Comparison of ENCODE assay signal across 19 cellular contexts in the genomic region with DNA sequence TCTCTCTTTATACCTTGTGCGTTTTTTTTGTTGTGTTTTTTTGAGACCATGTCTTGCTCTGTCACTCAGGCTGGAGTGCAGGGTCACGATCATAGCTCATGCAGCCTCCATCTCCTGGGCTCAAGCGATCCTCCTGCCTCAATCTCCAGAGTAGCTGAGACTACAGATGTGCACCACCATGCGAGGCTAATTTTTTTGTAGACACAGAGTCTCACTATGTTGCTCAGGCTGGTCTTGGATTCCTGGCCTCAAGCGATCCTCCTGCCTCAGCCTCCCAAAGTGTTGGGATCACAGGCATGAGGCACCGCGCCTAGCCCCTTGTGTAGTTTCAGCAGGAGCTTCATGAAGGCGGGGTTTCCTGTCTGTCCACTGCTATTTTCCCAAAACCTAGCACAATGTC. TPM values are rescaled to one million over a fixed set of nuclear protein-coding genes. Genes with fewer than 3 reads are reported as not detected.
DNase-seq lines count a peak whose midpoint lies in the region; ATAC-seq and TF ChIP-seq lines count a peak whose summit lies in the region.
"Had no signal": no experiment of that assay in that cellular context is flagged by ENCODE, and none has a peak within 500 bp of the region (broad histone marks: within the 10 kb centered on the region; RNA-seq: fewer than 3 reads in every experiment).

No MANE protein-coding gene starts in this region.

- H3K9me3 Mint-ChIP-seq in chondrocyte (ENCODE audit: low read depth), result no peaks in the 10 kb centered on the region
- no peaks in the 10 kb centered on the region for H3K9me3 Mint-ChIP-seq in stimulated activated memory B cell treated with anti-CD40 and anti-IgM and Interleukin-4, amounts not matched to agents 10 μg/mL and 1 μg/mL and 100 μg/mL, for 72 hours
- H3K9me3 Mint-ChIP-seq: CD4-positive, alpha-beta T cell; HFFc6 had no signal

- no peak for ATAC-seq in left ventricle myocardium superior
- no peak for ATAC-seq in stimulated activated memory B cell treated with anti-CD40 and anti-IgM and Interleukin-4, amounts not matched to agents 10 μg/mL and 1 μg/mL and 100 μg/mL, for 72 hours

- H3K4me1 Mint-ChIP-seq in chondrocyte (ENCODE audit: low read depth), result peaks cover 3% of the 10 kb centered on the region
- H3K4me1 Mint-ChIP-seq in stimulated activated memory B cell treated with anti-CD40 and anti-IgM and Interleukin-4, amounts not matched to agents 10 μg/mL and 1 μg/mL and 100 μg/mL, for 72 hours, result peaks cover 26% of the 10 kb centered on the region
- H3K4me1 Mint-ChIP-seq: CD8-positive, alpha-beta memory T cell had no signal

- no peaks in the 10 kb centered on the region for H3K36me3 Mint-ChIP-seq in chondrocyte (ENCODE audit: low read depth)
- peaks cover 5% of the 10 kb centered on the region for H3K36me3 Mint-ChIP-seq in stimulated activated memory B cell treated with anti-CD40 and anti-IgM and Interleukin-4, amounts not matched to agents 10 μg/mL and 1 μg/mL and 100 μg/mL, for 72 hours
- H3K36me3 Mint-ChIP-seq: CD14-positive monocyte; CD8-positive, alpha-beta memory T cell had no signal

- intact Hi-C loops in cardiac septum (cut with DNase I) (no loop called here), left ventricle myocardium superior (cut with micrococcal nuclease) (no loop called here)

- peaks cover 65% of the 10 kb centered on the region for H3K27me3 Mint-ChIP-seq in chondrocyte (ENCODE audit: low read depth)
- peaks cover 18% of the 10 kb centered on the region for H3K27me3 Mint-ChIP-seq in stimulated activated memory B cell treated with anti-CD40 and anti-IgM and Interleukin-4, amounts not matched to agents 10 μg/mL and 1 μg/mL and 100 μg/mL, for 72 hours

- H3K4me3 Mint-ChIP-seq in chondrocyte (ENCODE audit: unreplicated experiment), result no peak overlapping the region
- peak overlapping the region; percentile 32 for H3K4me3 Mint-ChIP-seq in stimulated activated memory B cell treated with anti-CD40 and anti-IgM and Interleukin-4, amounts not matched to agents 10 μg/mL and 1 μg/mL and 100 μg/mL, for 72 hours
- H3K4me3 Mint-ChIP-seq: CD14-positive monocyte; CD4-positive, alpha-beta T cell; HFFc6 had no signal

- H3K27ac Mint-ChIP-seq in chondrocyte (ENCODE audit: unreplicated experiment), result no peak overlapping the region
- H3K27ac Mint-ChIP-seq in stimulated activated memory B cell treated with anti-CD40 and anti-IgM and Interleukin-4, amounts not matched to agents 10 μg/mL and 1 μg/mL and 100 μg/mL, for 72 hours, result peak overlapping the region; percentile 79
- H3K27ac Mint-ChIP-seq: CD14-positive monocyte; CD4-positive, alpha-beta T cell; CD8-positive, alpha-beta memory T cell; HFFc6 had no signal

- DNase-seq in cardiac septum (ENCODE audit: low spot score) (peak; percentile 53), left ventricle myocardium superior (no peak), chondrocyte (ENCODE audit: low spot score) (peak; percentile 38), NCI-H1105 (lab: John Stamatoyannopoulos, UW) (no peak)
- no peak for DNase-seq in stimulated activated naive CD4-positive, alpha-beta T cell (lab: John Stamatoyannopoulos, UW)
- DNase-seq: 8988T; ACHN; AML-193; BE2C; CD4-positive, alpha-beta T cell; CD8-positive, alpha-beta memory T cell; DMS 273 treated with DMSO at 0.1 percent for 48 hours; DMS53; DMS79 treated with DMSO at 0.1 percent for 48 hours; GF-D8; GOT3; HFFc6 had no signal

- TF ChIP-seq CTCF in chondrocyte (IDR thresholded peaks at IDR 0.05), result no peak

RNA-seq across cellular contexts. Expression of a gene that starts 27.3 kb away (rescaled TPM):
- total RNA-seq in cardiac septum (7.9 TPM), left ventricle myocardium superior (9.7 TPM), chondrocyte (8.9 to 19.0 TPM (median 15.2 TPM) in 3 replicates)

RNA-seq across cellular contexts. Expression of a gene that starts 43.4 kb away (rescaled TPM):
- total RNA-seq in cardiac septum (not detected), left ventricle myocardium superior (not detected), chondrocyte (0.02 TPM in 1 of 3 replicates, not detected in the others)
- total RNA-seq: CD4-positive, alpha-beta T cell; CD8-positive, alpha-beta memory T cell; HFFc6 had no signal

RNA-seq across cellular contexts. Expression of a gene that starts 54.1 kb away (rescaled TPM):
- total RNA-seq in cardiac septum (not detected), left ventricle myocardium superior (not detected), chondrocyte (0.24 to 0.37 TPM (median 0.33 TPM) in 3 replicates)
- total RNA-seq: CD4-positive, alpha-beta T cell; CD8-positive, alpha-beta memory T cell; HFFc6 had no signal

RNA-seq across cellular contexts. Expression of a gene that starts 54.2 kb away (rescaled TPM):
- total RNA-seq in cardiac septum (3.4 TPM), left ventricle myocardium superior (4.0 TPM), chondrocyte (3.6 to 11.6 TPM (median 11.5 TPM) in 3 replicates)
- total RNA-seq: CD4-positive, alpha-beta T cell; CD8-positive, alpha-beta memory T cell; HFFc6 had no signal

Comparison
In these comparisons a context has a peak if more than half of its experiments do, and no peak if none do; other contexts are left out.
1. DNase-seq: peak in cardiac septum (single experiment) and chondrocyte (single experiment); none in left ventricle myocardium superior (single experiment), stimulated activated naive CD4-positive, alpha-beta T cell (0 of 6) and NCI-H1105 (single experiment).